ENCODE assay signal across 33 cellular contexts in the genomic region with DNA sequence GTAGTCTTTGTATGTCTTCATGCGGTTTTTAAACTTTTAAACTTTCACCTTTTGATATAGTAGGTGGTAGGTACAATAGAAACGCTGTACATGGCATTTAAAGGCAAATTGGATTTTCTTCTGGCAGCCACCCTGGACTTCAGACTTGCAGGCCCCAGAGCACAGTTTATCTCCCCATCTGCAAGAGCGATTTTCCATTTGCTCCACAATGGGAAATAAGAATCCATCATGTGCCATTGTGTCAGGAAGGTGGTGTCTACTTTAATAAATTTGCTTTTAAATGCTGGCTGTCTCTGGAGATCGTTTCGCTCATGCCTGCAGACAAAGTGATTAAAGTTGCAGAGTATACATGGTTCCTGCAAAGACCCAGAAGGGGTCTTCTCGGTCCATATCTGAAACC. TPM values are rescaled to one million over a fixed set of nuclear protein-coding genes. Genes with fewer than 3 reads are reported as not detected.
"Had no signal": no experiment of that assay in that cellular context is flagged by ENCODE, and none has a peak within 500 bp of the region (broad histone marks: within the 10 kb centered on the region; RNA-seq: fewer than 3 reads in every experiment).

No MANE protein-coding gene starts in this region.

- FAIRE-seq: bronchial epithelial cell, endometrium, pancreas, small intestine had no signal

- H3K27ac Mint-ChIP-seq: activated CD4-positive, alpha-beta memory T cell treated with anti-CD3 and anti-CD28 coated beads, Interleukin-2, amount 10 ng/mL, durations not matched to agents 7 days and 5 days; activated CD4-positive, alpha-beta T cell treated with anti-CD3 and anti-CD28 coated beads, Interleukin-2, amount 10 ng/mL, durations not matched to agents 24 days and 14 days; activated T-cell treated with anti-CD3 and anti-CD28 coated beads, Interleukin-2, amount 50 U/mL, for 24 hours; naive B cell; stimulated activated memory B cell treated with anti-CD40 and anti-IgM and Interleukin-4, amounts not matched to agents 10 μg/mL and 1 μg/mL and 100 μg/mL, for 72 hours; stimulated activated naive CD8-positive, alpha-beta T cell treated with anti-CD3 and anti-CD28 coated beads, Interleukin-15, amount 100 ng/mL, for 72 hours had no signal

- H3K9me3 Mint-ChIP-seq: activated CD4-positive, alpha-beta memory T cell treated with anti-CD3 and anti-CD28 coated beads, Interleukin-2, amount 10 ng/mL, durations not matched to agents 7 days and 5 days; activated CD4-positive, alpha-beta T cell treated with anti-CD3 and anti-CD28 coated beads, Interleukin-2, amount 10 ng/mL, durations not matched to agents 24 days and 14 days; activated T-cell treated with anti-CD3 and anti-CD28 coated beads, Interleukin-2, amount 50 U/mL, for 24 hours; naive B cell; neural crest cell; stimulated activated memory B cell treated with anti-CD40 and anti-IgM and Interleukin-4, amounts not matched to agents 10 μg/mL and 1 μg/mL and 100 μg/mL, for 72 hours; stimulated activated naive CD8-positive, alpha-beta T cell treated with anti-CD3 and anti-CD28 coated beads, Interleukin-15, amount 100 ng/mL, for 72 hours had no signal

- H3K4me1 Mint-ChIP-seq: activated CD4-positive, alpha-beta memory T cell treated with anti-CD3 and anti-CD28 coated beads, Interleukin-2, amount 10 ng/mL, durations not matched to agents 7 days and 5 days; activated CD4-positive, alpha-beta T cell treated with anti-CD3 and anti-CD28 coated beads, Interleukin-2, amount 10 ng/mL, durations not matched to agents 24 days and 14 days; naive B cell; stimulated activated memory B cell treated with anti-CD40 and anti-IgM and Interleukin-4, amounts not matched to agents 10 μg/mL and 1 μg/mL and 100 μg/mL, for 72 hours; stimulated activated naive CD8-positive, alpha-beta T cell treated with anti-CD3 and anti-CD28 coated beads, Interleukin-15, amount 100 ng/mL, for 72 hours had no signal

- H3K4me3 Mint-ChIP-seq: activated CD4-positive, alpha-beta memory T cell treated with anti-CD3 and anti-CD28 coated beads, Interleukin-2, amount 10 ng/mL, durations not matched to agents 7 days and 5 days; activated CD4-positive, alpha-beta T cell treated with anti-CD3 and anti-CD28 coated beads, Interleukin-2, amount 10 ng/mL, durations not matched to agents 24 days and 14 days; activated T-cell treated with anti-CD3 and anti-CD28 coated beads, Interleukin-2, amount 50 U/mL, for 24 hours; naive B cell; neural crest cell; stimulated activated memory B cell treated with anti-CD40 and anti-IgM and Interleukin-4, amounts not matched to agents 10 μg/mL and 1 μg/mL and 100 μg/mL, for 72 hours; stimulated activated naive CD8-positive, alpha-beta T cell treated with anti-CD3 and anti-CD28 coated beads, Interleukin-15, amount 100 ng/mL, for 72 hours had no signal

- H3K36me3 Mint-ChIP-seq: naive B cell; stimulated activated memory B cell treated with anti-CD40 and anti-IgM and Interleukin-4, amounts not matched to agents 10 μg/mL and 1 μg/mL and 100 μg/mL, for 72 hours had no signal

- ATAC-seq: heart right ventricle; pancreas; stimulated activated memory B cell treated with anti-CD40 and anti-IgM and Interleukin-4, amounts not matched to agents 10 μg/mL and 1 μg/mL and 100 μg/mL, for 72 hours; stimulated activated naive CD8-positive, alpha-beta T cell treated with anti-CD3 and anti-CD28 coated beads, Interleukin-15, amount 100 ng/mL, for 72 hours had no signal

- H3K4me1 ChIP-seq: pancreas had no signal

- H3K27ac ChIP-seq: epithelial cell of prostate, pancreas, prostate gland, sigmoid colon had no signal

- H3K9me3 ChIP-seq: colonic mucosa, esophagus squamous epithelium, heart right ventricle, pancreas, prostate gland, sigmoid colon had no signal

- H3K27me3 Mint-ChIP-seq: activated CD4-positive, alpha-beta memory T cell treated with anti-CD3 and anti-CD28 coated beads, Interleukin-2, amount 10 ng/mL, durations not matched to agents 7 days and 5 days; activated CD4-positive, alpha-beta T cell treated with anti-CD3 and anti-CD28 coated beads, Interleukin-2, amount 10 ng/mL, durations not matched to agents 24 days and 14 days; activated T-cell treated with anti-CD3 and anti-CD28 coated beads, Interleukin-2, amount 50 U/mL, for 24 hours had no signal

- DNase-seq: activated CD4-positive, alpha-beta memory T cell treated with anti-CD3 and anti-CD28 coated beads, Interleukin-2, amount 10 ng/mL, durations not matched to agents 7 days and 5 days; activated CD4-positive, alpha-beta T cell treated with anti-CD3 and anti-CD28 coated beads, Interleukin-2, amount 10 ng/mL, durations not matched to agents 24 days and 14 days; activated CD4-positive, CD25-positive, alpha-beta regulatory T cell treated with anti-CD3 and anti-CD28 coated beads, Interleukin-2, amount 50 U/mL, for 72 hours; activated CD8-positive, alpha-beta memory T cell treated with anti-CD3 and anti-CD28 coated beads, Interleukin-2, amount 50 U/mL, for 48 hours; activated gamma-delta T cell treated with Interleukin-2 at 50 U/mL for 16 hours; activated naive CD4-positive, alpha-beta T cell treated with anti-CD3 and anti-CD28 coated beads, Interleukin-2, amount 50 U/mL, for 16 hours; activated T-cell treated with anti-CD3 and anti-CD28 coated beads, Interleukin-2, amount 50 U/mL, for 24 hours; amniotic stem cell; cerebellar nuclear complex; colonic mucosa; effector CD8-positive, alpha-beta T cell; esophagus squamous epithelium; foreskin melanocyte; heart right ventricle; naive B cell; nucleus accumbens; retina; sigmoid colon; stimulated activated CD4-positive, alpha-beta T cell treated with anti-CD3 and anti-CD28 coated beads, Interleukin-1b, Interleukin-23, amount 100 ng/mL, for 48 hours; stimulated activated CD4-positive, alpha-beta T cell treated with anti-CD3 and anti-CD28 coated beads, Interleukin-4, amount 100 ng/mL, for 4 hours; stimulated activated CD8-positive, alpha-beta memory T cell treated with anti-CD3 and anti-CD28 coated beads, Interleukin-4, amount 100 ng/mL, for 48 hours; stimulated activated naive CD8-positive, alpha-beta T cell treated with anti-CD3 and anti-CD28 coated beads, Interleukin-15, amount 100 ng/mL, for 72 hours; substantia nigra; T-helper 2 cell had no signal

- H3K4me3 ChIP-seq: colonic mucosa, esophagus squamous epithelium, heart right ventricle, lung, pancreas, prostate gland, sigmoid colon had no signal

- H3K27me3 ChIP-seq: colonic mucosa, esophagus squamous epithelium, heart right ventricle, pancreas, sigmoid colon had no signal

- H3K36me3 ChIP-seq: colonic mucosa, esophagus squamous epithelium, heart right ventricle, pancreas, prostate gland, sigmoid colon had no signal

RNA-seq across cellular contexts. Expression of a gene that starts 38.9 kb away (rescaled TPM):
- total RNA-seq: activated CD4-positive, alpha-beta memory T cell treated with anti-CD3 and anti-CD28 coated beads, Interleukin-2, amount 10 ng/mL, durations not matched to agents 7 days and 5 days had no signal
